In genomic region chr5:40681351-40682311, GRCh38 we compare ENCODE assay signal across 8 cellular contexts. TPM values are rescaled to one million over a fixed set of nuclear protein-coding genes. Genes with fewer than 3 reads are reported as not detected.
DNase-seq lines count a peak whose midpoint lies in the region; ATAC-seq and TF ChIP-seq lines count a peak whose summit lies in the region.

No MANE protein-coding gene starts in this region.

- H3K4me1 Mint-ChIP-seq in MCF 10A (ENCODE audit: insufficient read depth, unreplicated experiment) = peaks cover 67% of the 10 kb centered on the region

- DNase-seq in A673 (ENCODE audit: low spot score) (no peak), Peyer's patch (peak; percentile 51 to 72 (median 70)), MCF 10A (ENCODE audit: unreplicated experiment) (no peak), kidney tubule cell (ENCODE audit: low spot score) (peak; percentile 28), NCI-H774 (lab: John Stamatoyannopoulos, UW) (no peak)
- peak; percentile 62 for DNase-seq in stimulated activated CD8-positive, alpha-beta memory T cell treated with anti-CD3 and anti-CD28 coated beads, Interleukin-4, amount 100 ng/mL, for 48 hours

- no peaks in the 10 kb centered on the region for H3K36me3 ChIP-seq in A673 (ENCODE audit: insufficient read depth, low read length, poor library complexity, severe bottlenecking)
- H3K36me3 ChIP-seq in Peyer's patch = peaks cover 0 to 11% (median 0%) of the 10 kb centered on the region in 3 donors

- ATAC-seq in GM21423 (IDR thresholded peaks at IDR 0.05; ENCODE audit: unreplicated experiment) (peak; percentile 26), GM21528 (IDR thresholded peaks at IDR 0.05; ENCODE audit: low FRiP score, unreplicated experiment) (no peak)

- TF ChIP-seq POLR2A in Peyer's patch (IDR thresholded peaks at IDR 0.05) = no peak

- H3K27ac ChIP-seq in A673 (ENCODE audit: low read depth, low read length, poor library complexity, severe bottlenecking) = no peak overlapping the region
- peak overlapping the region; percentile 81 to 94 (median 93) for H3K27ac ChIP-seq in Peyer's patch

- H3K27ac Mint-ChIP-seq in MCF 10A (ENCODE audit: low read depth, unreplicated experiment) = no peak overlapping the region

- peaks cover 15% of the 10 kb centered on the region for H3K36me3 Mint-ChIP-seq in MCF 10A (ENCODE audit: insufficient read depth, unreplicated experiment)

- no peaks in the 10 kb centered on the region for H3K9me3 Mint-ChIP-seq in MCF 10A (ENCODE audit: unreplicated experiment)

- H3K4me3 ChIP-seq in A673 (ENCODE audit: low read depth, low read length, poor library complexity, severe bottlenecking) (peak overlapping the region; percentile 65), Peyer's patch (peak overlapping the region; percentile 66 to 82 (median 78))

- H3K9me3 ChIP-seq in A673 (ENCODE audit: low read depth, low read length, poor library complexity, severe bottlenecking) (no peaks in the 10 kb centered on the region), Peyer's patch (no peaks in the 10 kb centered on the region)

- POLR2A ChIA-PET in A673 (lab: Charles Lee; ENCODE audit: low non-redundant PET) = interaction anchor here (0.5 kb wide), 1 partner anchor 95 kb away, joined by 5 read pairs; no protein-coding TSS in a partner anchor
- POLR2A ChIA-PET in MCF 10A (lab: Yijun Ruan, JAX) = interaction anchor here (0.6 to 1.7 kb wide), 2 partner anchors 67 to 271 kb away, joined by 3 to 6 read pairs; no protein-coding TSS in a partner anchor

- no peaks in the 10 kb centered on the region for H3K27me3 Mint-ChIP-seq in MCF 10A (ENCODE audit: insufficient read depth, unreplicated experiment)

- H3K4me1 ChIP-seq in A673 (ENCODE audit: insufficient read depth, low read length, poor library complexity, severe bottlenecking) (peaks cover 26% of the 10 kb centered on the region), Peyer's patch (peaks cover 0 to 32% (median 0%) of the 10 kb centered on the region in 4 donors)

- H3K4me3 Mint-ChIP-seq in MCF 10A (ENCODE audit: unreplicated experiment) = peak overlapping the region; percentile 91

- BruUV-seq in A673 (replicated peaks; lab: Mats Ljungman, UMichigan) (no TSS peak), MCF 10A (replicated peaks; lab: Mats Ljungman, UMichigan) (no TSS peak)

- no peak for TF ChIP-seq CTCF in A673 (conservative IDR thresholded peaks at IDR 0.05; ENCODE audit: low read depth, low read length)
- TF ChIP-seq CTCF in Peyer's patch (IDR thresholded peaks at IDR 0.05) = no peak
- TF ChIP-seq CTCF in MCF 10A (IDR thresholded peaks at IDR 0.05; ENCODE audit: unreplicated experiment) = no peak

- H3K27me3 ChIP-seq in A673 (replicated peaks; ENCODE audit: insufficient read depth, low read depth, low read length, poor library complexity) (peaks cover 11% of the 10 kb centered on the region), Peyer's patch (no peaks in the 10 kb centered on the region)

- CTCF ChIA-PET in A673 (lab: Charles Lee) = no interaction called here
- CTCF ChIA-PET in MCF 10A (lab: Yijun Ruan, JAX) = interaction anchor here (0.7 to 6.4 kb wide), 4 partner anchors 54 to 967 kb away, joined by 3 to 63 read pairs (median 14); no protein-coding TSS in a partner anchor

- intact Hi-C loops in A673 (cut with micrococcal nuclease; ENCODE audit: unreplicated experiment) = loop anchor here (10.0 kb wide), 2 partner anchors 297 to 517 kb away; no protein-coding TSS in a partner anchor
- intact Hi-C loops in MCF 10A (cut with micrococcal nuclease) = loop anchor here (10.0 kb wide), 1 partner anchor 457 kb away; no protein-coding TSS in a partner anchor

RNA-seq across cellular contexts. Expression of gene PTGER4, which starts 1.9 kb away (rescaled TPM):
- total RNA-seq in A673 (2021) = 2.1 and 2.5 TPM in 2 replicates
- 100 to 1,000 TPM in 3 of 4 donors, 10 to 100 TPM in 1; 47.9 to 134 (median 116) TPM for total RNA-seq in Peyer's patch
- total RNA-seq in MCF 10A (2022) = 1.1 and 2.5 TPM in 2 replicates

Comparison
In these comparisons a context has a peak if more than half of its experiments do, and no peak if none do; other contexts are left out.
1. DNase-seq: peak in Peyer's patch (3 of 3), kidney tubule cell (single experiment) and stimulated activated CD8-positive, alpha-beta memory T cell treated with anti-CD3 and anti-CD28 coated beads, Interleukin-4, amount 100 ng/mL, for 48 hours (single experiment); none in A673 (single experiment), MCF 10A (single experiment) and NCI-H774 (single experiment).
2. RNA of gene PTGER4, which starts 1.9 kb away (total RNA-seq): 47.9 to 134 TPM in Peyer's patch; 1.1 to 2.5 TPM in MCF 10A and 2.1 to 2.5 TPM in A673; every median in the first group is over 10 times any median in the second.